In the genomic region with DNA sequence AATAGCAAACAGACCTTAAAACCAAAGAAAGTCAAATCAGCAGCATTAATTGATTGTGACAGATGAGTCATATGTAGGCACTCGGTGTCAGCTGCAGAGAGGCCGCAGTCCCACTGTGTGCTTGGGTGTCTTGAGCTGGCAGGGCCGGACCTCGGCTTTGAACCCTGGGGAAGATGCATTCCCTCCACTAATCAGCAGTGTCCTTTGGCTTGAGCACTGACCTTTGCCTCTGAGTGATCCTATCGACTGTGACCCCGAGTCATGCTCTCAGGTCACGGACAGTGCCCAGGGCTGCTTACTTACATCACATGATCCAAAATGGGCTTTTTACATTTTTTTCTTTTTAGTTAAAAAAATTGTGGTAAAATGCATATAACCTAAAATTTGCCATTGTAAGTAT, we compare ENCODE assay signal across 25 cellular contexts.
DNase-seq lines count a peak whose midpoint lies in the region; ATAC-seq, FAIRE-seq and TF ChIP-seq lines count a peak whose summit lies in the region.
"Had no signal": no experiment of that assay in that cellular context is flagged by ENCODE, and none has a peak within 500 bp of the region (broad histone marks: within the 10 kb centered on the region; RNA-seq: fewer than 3 reads in every experiment).

No MANE protein-coding gene starts in this region.

- no peaks in the 10 kb centered on the region for H3K27me3 ChIP-seq in liver (ENCODE audit: control insufficient read depth in 4 of 4, insufficient read depth in 4 of 4, low read length in 3 of 4)
- H3K27me3 ChIP-seq: BLaER1 had no signal

- no peaks in the 10 kb centered on the region for H3K4me1 Mint-ChIP-seq in stimulated activated effector memory CD8-positive, alpha-beta T cell treated with anti-CD3 and anti-CD28 coated beads, Interleukin-12 subunit alpha, Interleukin-12 subunit beta, amount 100 ng/mL, for 72 hours
- H3K4me1 Mint-ChIP-seq: IgD-negative memory B cell had no signal

- peaks cover 11 to 51% (median 41%) of the 10 kb centered on the region in 4 donors for H3K4me1 ChIP-seq in liver (ENCODE audit: control insufficient read depth in 4 of 4, insufficient read depth in 4 of 4, low read length in 3 of 4)
- H3K4me1 ChIP-seq: HAP-1 had no signal

- TF ChIP-seq RAD21 in liver (IDR thresholded peaks at IDR 0.05) = peak; percentile 44 to 53

- H3K4me3 ChIP-seq in liver (ENCODE audit: low read depth in 1 of 3, low read length in 3 of 3) = no peak overlapping the region
- H3K4me3 ChIP-seq: BLaER1, HAP-1 had no signal

- no peaks in the 10 kb centered on the region for H3K9me3 Mint-ChIP-seq in stimulated activated effector memory CD8-positive, alpha-beta T cell treated with anti-CD3 and anti-CD28 coated beads, Interleukin-12 subunit alpha, Interleukin-12 subunit beta, amount 100 ng/mL, for 72 hours
- H3K9me3 Mint-ChIP-seq: IgD-negative memory B cell had no signal

- no peaks in the 10 kb centered on the region for H3K36me3 ChIP-seq in liver (ENCODE audit: control insufficient read depth in 4 of 4, insufficient read depth in 3 of 4, low read depth in 1 of 4, low read length in 3 of 4)
- H3K36me3 ChIP-seq: BLaER1, HAP-1 had no signal

- no peak overlapping the region for H3K9ac ChIP-seq in liver (ENCODE audit: low read depth in 1 of 2, low read length in 2 of 2)
- H3K9ac ChIP-seq: BLaER1 had no signal

- FAIRE-seq in RCC 7860 (lab: Jason Lieb, UNC) = peak; percentile 78
- FAIRE-seq: A204.1, D721Med had no signal

- no peak overlapping the region for H3K27ac Mint-ChIP-seq in stimulated activated effector memory CD8-positive, alpha-beta T cell treated with anti-CD3 and anti-CD28 coated beads, Interleukin-12 subunit alpha, Interleukin-12 subunit beta, amount 100 ng/mL, for 72 hours
- H3K27ac Mint-ChIP-seq: HFFc6, IgD-negative memory B cell had no signal

- no peaks in the 10 kb centered on the region for H3K9me3 ChIP-seq in liver (ENCODE audit: control insufficient read depth in 4 of 4, low read length in 3 of 4)
- H3K9me3 ChIP-seq: BLaER1, HAP-1 had no signal

- no peaks in the 10 kb centered on the region for H3K36me3 Mint-ChIP-seq in stimulated activated effector memory CD8-positive, alpha-beta T cell treated with anti-CD3 and anti-CD28 coated beads, Interleukin-12 subunit alpha, Interleukin-12 subunit beta, amount 100 ng/mL, for 72 hours
- H3K36me3 Mint-ChIP-seq: CD4-positive, CD25-positive, alpha-beta regulatory T cell; IgD-negative memory B cell had no signal

- 33% methylated on average over 7 of the region's 7 CpGs for WGBS in liver

- POLR2A ChIA-PET in GM10248 (lab: Yijun Ruan, JAX) = no interaction called here

- CTCF ChIA-PET in GM10248 (lab: Yijun Ruan, JAX) = interaction anchor here (1.4 kb wide), 1 partner anchor 196 kb away, joined by 5 read pairs; no protein-coding TSS in a partner anchor

- no peak for DNase-seq in RCC 7860 (ENCODE audit: low spot score)
- DNase-seq in renal cortical epithelial cell (ENCODE audit: low read depth) = peak; percentile 38
- DNase-seq in SKM-1 treated with dmso at 0.1 percent for 144 hours (lab: John Stamatoyannopoulos, UW; ENCODE audit: unreplicated experiment) = no peak
- no peak for DNase-seq in stimulated activated effector memory CD8-positive, alpha-beta T cell treated with anti-CD3 and anti-CD28 coated beads, Interleukin-12 subunit alpha, Interleukin-12 subunit beta, amount 100 ng/mL, for 72 hours (ENCODE audit: low spot score in 2 of 2)
- no peak for DNase-seq in GM10248 (ENCODE audit: extremely low spot score)
- DNase-seq: CD4-positive, CD25-positive, alpha-beta regulatory T cell; GOT3; HFFc6; Kasumi-1; MV-4-11; NCI-H1105; NCI-H1436 treated with DMSO at 0.1 percent for 48 hours; NCI-H187 treated with DMSO at 0.1 percent for 48 hours; NCI-H2227 treated with DMSO at 0.1 percent for 48 hours; NCI-H510A; NCI-H69; SHP77 treated with DMSO at 0.1 percent for 48 hours had no signal

- ATAC-seq in stimulated activated effector memory CD8-positive, alpha-beta T cell treated with anti-CD3 and anti-CD28 coated beads, Interleukin-12 subunit alpha, Interleukin-12 subunit beta, amount 100 ng/mL, for 72 hours = no peak
- no peak for ATAC-seq in GM21423 (IDR thresholded peaks at IDR 0.05; ENCODE audit: unreplicated experiment)
- ATAC-seq: Panc1 had no signal

- no peak overlapping the region for H3K4me3 Mint-ChIP-seq in stimulated activated effector memory CD8-positive, alpha-beta T cell treated with anti-CD3 and anti-CD28 coated beads, Interleukin-12 subunit alpha, Interleukin-12 subunit beta, amount 100 ng/mL, for 72 hours
- H3K4me3 Mint-ChIP-seq: CD4-positive, CD25-positive, alpha-beta regulatory T cell; HFFc6; IgD-negative memory B cell had no signal

- H3K27ac ChIP-seq in liver (ENCODE audit: low read depth in 1 of 2, low read length in 2 of 2) = peak overlapping the region; percentile 66 to 71
- H3K27ac ChIP-seq: BLaER1 had no signal

- TF ChIP-seq CTCF in liver (IDR thresholded peaks at IDR 0.05; ENCODE audit: low read depth, low read length, missing input control) (no peak), GM10248 (IDR thresholded peaks at IDR 0.05; ENCODE audit: control extremely low read depth, extremely low read depth, low read depth, missing control alignments) (no peak)

TF ChIP-seq in liver, 16 proteins besides CTCF, POLR2A, EP300 and RAD21:
- TF ChIP-seq TAF1 (conservative IDR thresholded peaks at IDR 0.05) (no peak), FOXA2 (IDR thresholded peaks at IDR 0.05) (peak; percentile 37), ATF3 (IDR thresholded peaks at IDR 0.05) (no peak), JUND (IDR thresholded peaks at IDR 0.05) (peak in 1 of 2 donors; percentile 76), HNF4G (IDR thresholded peaks at IDR 0.05) (peak; percentile 64), RXRA (IDR thresholded peaks at IDR 0.05) (peak; percentile 96 to 98), FOXA1 (IDR thresholded peaks at IDR 0.05) (no peak), GABPA (IDR thresholded peaks at IDR 0.05 in 1 of 2, conservative IDR thresholded peaks at IDR 0.05 in 1 of 2) (no peak), EGR1 (IDR thresholded peaks at IDR 0.05; ENCODE audit: low read depth in 2 of 2) (no peak), SP1 (IDR thresholded peaks at IDR 0.05) (peak; percentile 78), MAX (IDR thresholded peaks at IDR 0.05) (peak; percentile 70), YY1 (IDR thresholded peaks at IDR 0.05) (peak; percentile 70), HNF4A (conservative IDR thresholded peaks at IDR 0.05) (peak; percentile 90 to 97), NR2F2 (IDR thresholded peaks at IDR 0.05) (peak; percentile 65)
- TF ChIP-seq, protein P1, sequence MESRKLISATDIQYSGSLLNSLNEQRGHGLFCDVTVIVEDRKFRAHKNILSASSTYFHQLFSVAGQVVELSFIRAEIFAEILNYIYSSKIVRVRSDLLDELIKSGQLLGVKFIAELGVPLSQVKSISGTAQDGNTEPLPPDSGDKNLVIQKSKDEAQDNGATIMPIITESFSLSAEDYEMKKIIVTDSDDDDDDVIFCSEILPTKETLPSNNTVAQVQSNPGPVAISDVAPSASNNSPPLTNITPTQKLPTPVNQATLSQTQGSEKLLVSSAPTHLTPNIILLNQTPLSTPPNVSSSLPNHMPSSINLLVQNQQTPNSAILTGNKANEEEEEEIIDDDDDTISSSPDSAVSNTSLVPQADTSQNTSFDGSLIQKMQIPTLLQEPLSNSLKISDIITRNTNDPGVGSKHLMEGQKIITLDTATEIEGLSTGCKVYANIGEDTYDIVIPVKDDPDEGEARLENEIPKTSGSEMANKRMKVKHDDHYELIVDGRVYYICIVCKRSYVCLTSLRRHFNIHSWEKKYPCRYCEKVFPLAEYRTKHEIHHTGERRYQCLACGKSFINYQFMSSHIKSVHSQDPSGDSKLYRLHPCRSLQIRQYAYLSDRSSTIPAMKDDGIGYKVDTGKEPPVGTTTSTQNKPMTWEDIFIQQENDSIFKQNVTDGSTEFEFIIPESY (IDR thresholded peaks at IDR 0.05) = peak; percentile 72
- TF ChIP-seq, protein P2, sequence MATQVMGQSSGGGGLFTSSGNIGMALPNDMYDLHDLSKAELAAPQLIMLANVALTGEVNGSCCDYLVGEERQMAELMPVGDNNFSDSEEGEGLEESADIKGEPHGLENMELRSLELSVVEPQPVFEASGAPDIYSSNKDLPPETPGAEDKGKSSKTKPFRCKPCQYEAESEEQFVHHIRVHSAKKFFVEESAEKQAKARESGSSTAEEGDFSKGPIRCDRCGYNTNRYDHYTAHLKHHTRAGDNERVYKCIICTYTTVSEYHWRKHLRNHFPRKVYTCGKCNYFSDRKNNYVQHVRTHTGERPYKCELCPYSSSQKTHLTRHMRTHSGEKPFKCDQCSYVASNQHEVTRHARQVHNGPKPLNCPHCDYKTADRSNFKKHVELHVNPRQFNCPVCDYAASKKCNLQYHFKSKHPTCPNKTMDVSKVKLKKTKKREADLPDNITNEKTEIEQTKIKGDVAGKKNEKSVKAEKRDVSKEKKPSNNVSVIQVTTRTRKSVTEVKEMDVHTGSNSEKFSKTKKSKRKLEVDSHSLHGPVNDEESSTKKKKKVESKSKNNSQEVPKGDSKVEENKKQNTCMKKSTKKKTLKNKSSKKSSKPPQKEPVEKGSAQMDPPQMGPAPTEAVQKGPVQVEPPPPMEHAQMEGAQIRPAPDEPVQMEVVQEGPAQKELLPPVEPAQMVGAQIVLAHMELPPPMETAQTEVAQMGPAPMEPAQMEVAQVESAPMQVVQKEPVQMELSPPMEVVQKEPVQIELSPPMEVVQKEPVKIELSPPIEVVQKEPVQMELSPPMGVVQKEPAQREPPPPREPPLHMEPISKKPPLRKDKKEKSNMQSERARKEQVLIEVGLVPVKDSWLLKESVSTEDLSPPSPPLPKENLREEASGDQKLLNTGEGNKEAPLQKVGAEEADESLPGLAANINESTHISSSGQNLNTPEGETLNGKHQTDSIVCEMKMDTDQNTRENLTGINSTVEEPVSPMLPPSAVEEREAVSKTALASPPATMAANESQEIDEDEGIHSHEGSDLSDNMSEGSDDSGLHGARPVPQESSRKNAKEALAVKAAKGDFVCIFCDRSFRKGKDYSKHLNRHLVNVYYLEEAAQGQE (IDR thresholded peaks at IDR 0.05) = peak; percentile 22
